1 cellular context compared by ENCODE assay signal in genomic region chr22:46006379-46007002, GRCh38.
TF ChIP-seq lines count a peak whose summit lies in the region.

No MANE protein-coding gene starts in this region.

TF ChIP-seq in endothelial cell of umbilical vein, 7 proteins besides CTCF, POLR2A, EP300 and RAD21 (continued from another document):
- TF ChIP-seq EZH2 (IDR thresholded peaks at IDR 0.05; ENCODE audit: borderline replicate concordance, low read depth, low read length, severe bottlenecking) (no peak), JUN (IDR thresholded peaks at IDR 0.05; ENCODE audit: borderline replicate concordance, insufficient read depth, insufficient read length, low read depth) (no peak), GATA2 (IDR thresholded peaks at IDR 0.05; ENCODE audit: insufficient read depth, insufficient read length, low read depth, low read length) (no peak), POLR2AphosphoS5 (IDR thresholded peaks at IDR 0.05; ENCODE audit: insufficient read depth, low read depth, low read length) (no peak), FOS (IDR thresholded peaks at IDR 0.05; ENCODE audit: borderline replicate concordance, insufficient read depth, low read length) (no peak)
